In genomic region chr19:16542894-16543498, GRCh38 we compare ENCODE assay signal across 8 cellular contexts. TPM values are rescaled to one million over a fixed set of nuclear protein-coding genes. Genes with fewer than 3 reads are reported as not detected.
DNase-seq lines count a peak whose midpoint lies in the region; ATAC-seq, FAIRE-seq and TF ChIP-seq lines count a peak whose summit lies in the region.

No MANE protein-coding gene starts in this region.

- H3K36me3 ChIP-seq in spleen = peaks cover 0 to 29% (median 8%) of the 10 kb centered on the region in 6 donors

- H3K4me1 ChIP-seq in right cardiac atrium (ENCODE audit: control insufficient read depth, insufficient read depth, low read length) (peaks cover 5% of the 10 kb centered on the region), spleen (peaks cover 25 to 83% (median 66%) of the 10 kb centered on the region in 6 donors)

- ATAC-seq in activated T-cell treated with anti-CD3 and anti-CD28 coated beads, Interleukin-2, amount 50 U/mL, for 4 hours = no peak
- ATAC-seq in right cardiac atrium (no peak), HG03571 (IDR thresholded peaks at IDR 0.05; ENCODE audit: unreplicated experiment) (no peak)

- H3K4me1 Mint-ChIP-seq in activated T-cell treated with anti-CD3 and anti-CD28 coated beads, Interleukin-2, amount 50 U/mL, for 4 hours (ENCODE audit: low read depth) = peaks cover 54% of the 10 kb centered on the region

- TF ChIP-seq POLR2A in spleen (IDR thresholded peaks at IDR 0.05) = no peak

- peaks cover 21% of the 10 kb centered on the region for H3K36me3 Mint-ChIP-seq in activated T-cell treated with anti-CD3 and anti-CD28 coated beads, Interleukin-2, amount 50 U/mL, for 4 hours (ENCODE audit: insufficient read depth)

- TF ChIP-seq CTCF in spleen (IDR thresholded peaks at IDR 0.05 in 8 of 11, conservative IDR thresholded peaks at IDR 0.05 in 3 of 11) = no peak

- FAIRE-seq in HTR-8/SVneo (lab: Jason Lieb, UNC) = no peak

- 4% methylated on average over 16 of the region's 16 CpGs for WGBS in right cardiac atrium
- WGBS in spleen, 5 donors = 4 to 6% (median 5%) methylated on average over 14 to 16 of the region's 16 CpGs

- H3K4me3 Mint-ChIP-seq in activated T-cell treated with anti-CD3 and anti-CD28 coated beads, Interleukin-2, amount 50 U/mL, for 4 hours = peak overlapping the region; percentile 91

- DNase-seq in activated T-cell treated with anti-CD3 and anti-CD28 coated beads, Interleukin-2, amount 50 U/mL, for 4 hours = no peak
- no peak for DNase-seq in activated T-cell treated with anti-CD3 and anti-CD28 coated beads for 4 hours
- peak; percentile 15 to 19 for DNase-seq in activated CD4-positive, alpha-beta T cell treated with anti-CD3 and anti-CD28 coated beads, Interleukin-2, amount 50 U/mL, for 48 hours
- DNase-seq in right cardiac atrium = peak in 1 of 3 donors; percentile 31
- DNase-seq in spleen = no peak
- no peak for DNase-seq in HTR-8/SVneo (ENCODE audit: insufficient read length, low spot score)
- DNase-seq in COLO829 (ENCODE audit: low spot score) = no peak

- H3K9me3 ChIP-seq in right cardiac atrium (ENCODE audit: control insufficient read depth, low read length) (no peaks in the 10 kb centered on the region), spleen (no peaks in the 10 kb centered on the region)

- H3K27me3 ChIP-seq in right cardiac atrium (ENCODE audit: control insufficient read depth, insufficient read depth) = no peaks in the 10 kb centered on the region
- H3K27me3 ChIP-seq in spleen (replicated peaks in 1 of 7) = no peaks in the 10 kb centered on the region

- H3K9me3 Mint-ChIP-seq in activated T-cell treated with anti-CD3 and anti-CD28 coated beads, Interleukin-2, amount 50 U/mL, for 4 hours = no peaks in the 10 kb centered on the region

- intact Hi-C loops in right cardiac atrium (cut with DNase I) (no loop called here), spleen (cut with DNase I; ENCODE audit: low total_unique reads) (no loop called here)

- H3K27ac ChIP-seq in right cardiac atrium (ENCODE audit: low read length) (peak overlapping the region; percentile 16), spleen (peak overlapping the region; percentile 82 to 97 (median 90))

- peak overlapping the region; percentile 85 for H3K4me3 ChIP-seq in right cardiac atrium (ENCODE audit: low read length)
- peak overlapping the region; percentile 81 to 100 (median 96) for H3K4me3 ChIP-seq in spleen

- no peaks in the 10 kb centered on the region for H3K27me3 Mint-ChIP-seq in activated T-cell treated with anti-CD3 and anti-CD28 coated beads, Interleukin-2, amount 50 U/mL, for 4 hours (ENCODE audit: low read depth)

RNA-seq across cellular contexts. Expression of gene CHERP, which starts 0.8 kb away (rescaled TPM):
- 100 to 1,000 TPM in 2 of 3 donors, 10 to 100 TPM in 1; 98.7 to 107 (median 103) TPM for total RNA-seq in activated T-cell treated with anti-CD3 and anti-CD28 coated beads, Interleukin-2, amount 50 U/mL, for 4 hours
- total RNA-seq in right cardiac atrium = 10 to 100 TPM; 20.7 to 25.8 (median 20.9) TPM
- 15.6 TPM for polyA plus RNA-seq in right cardiac atrium
- 10 to 100 TPM; 19.7 to 55.6 (median 43.8) TPM for total RNA-seq in spleen
- polyA plus RNA-seq in spleen = 10 to 100 TPM; 14.3 to 32.5 (median 16.7) TPM

RNA-seq across cellular contexts. Expression of gene SLC35E1, which starts 29.2 kb away (rescaled TPM):
- total RNA-seq in activated T-cell treated with anti-CD3 and anti-CD28 coated beads, Interleukin-2, amount 50 U/mL, for 4 hours = 10 to 100 TPM; 48.1 to 48.5 (median 48.1) TPM
- total RNA-seq in right cardiac atrium (10 to 100 TPM; 21.0 to 26.6 (median 25.8) TPM), spleen (10 to 100 TPM; 26.8 to 36.6 (median 33.0) TPM)
- polyA plus RNA-seq in right cardiac atrium (21.3 TPM), spleen (10 to 100 TPM; 13.2 to 21.8 (median 16.4) TPM)

RNA-seq across cellular contexts. Expression of gene C19orf44, which starts 46.8 kb away (rescaled TPM):
- total RNA-seq in activated T-cell treated with anti-CD3 and anti-CD28 coated beads, Interleukin-2, amount 50 U/mL, for 4 hours = 1 to 10 TPM; 2.4 to 3.2 (median 2.7) TPM
- total RNA-seq in right cardiac atrium (1 to 10 TPM; 3.4 to 4.2 (median 4.0) TPM), spleen (1 to 10 TPM; 3.1 to 7.5 (median 4.8) TPM)
- polyA plus RNA-seq in right cardiac atrium (3.3 TPM), spleen (1 to 10 TPM; 2.3 to 4.3 (median 3.8) TPM)

RNA-seq across cellular contexts. Expression of gene CALR3, which starts 47.0 kb away (rescaled TPM):
- not detected for total RNA-seq in activated T-cell treated with anti-CD3 and anti-CD28 coated beads, Interleukin-2, amount 50 U/mL, for 4 hours
- not detected for total RNA-seq in right cardiac atrium
- polyA plus RNA-seq in right cardiac atrium = not detected
- total RNA-seq in spleen = not detected
- under 1 TPM; 0.07 to 0.10 (median 0.08) TPM for polyA plus RNA-seq in spleen

Comparison
In these comparisons a context has a peak if more than half of its experiments do, and no peak if none do; other contexts are left out.
1. DNase-seq: peak in activated CD4-positive, alpha-beta T cell treated with anti-CD3 and anti-CD28 coated beads, Interleukin-2, amount 50 U/mL, for 48 hours (2 of 2); none in activated T-cell treated with anti-CD3 and anti-CD28 coated beads, Interleukin-2, amount 50 U/mL, for 4 hours (single experiment), activated T-cell treated with anti-CD3 and anti-CD28 coated beads for 4 hours (single experiment), spleen (single experiment), HTR-8/SVneo (single experiment) and COLO829 (single experiment).